In the genomic region with DNA sequence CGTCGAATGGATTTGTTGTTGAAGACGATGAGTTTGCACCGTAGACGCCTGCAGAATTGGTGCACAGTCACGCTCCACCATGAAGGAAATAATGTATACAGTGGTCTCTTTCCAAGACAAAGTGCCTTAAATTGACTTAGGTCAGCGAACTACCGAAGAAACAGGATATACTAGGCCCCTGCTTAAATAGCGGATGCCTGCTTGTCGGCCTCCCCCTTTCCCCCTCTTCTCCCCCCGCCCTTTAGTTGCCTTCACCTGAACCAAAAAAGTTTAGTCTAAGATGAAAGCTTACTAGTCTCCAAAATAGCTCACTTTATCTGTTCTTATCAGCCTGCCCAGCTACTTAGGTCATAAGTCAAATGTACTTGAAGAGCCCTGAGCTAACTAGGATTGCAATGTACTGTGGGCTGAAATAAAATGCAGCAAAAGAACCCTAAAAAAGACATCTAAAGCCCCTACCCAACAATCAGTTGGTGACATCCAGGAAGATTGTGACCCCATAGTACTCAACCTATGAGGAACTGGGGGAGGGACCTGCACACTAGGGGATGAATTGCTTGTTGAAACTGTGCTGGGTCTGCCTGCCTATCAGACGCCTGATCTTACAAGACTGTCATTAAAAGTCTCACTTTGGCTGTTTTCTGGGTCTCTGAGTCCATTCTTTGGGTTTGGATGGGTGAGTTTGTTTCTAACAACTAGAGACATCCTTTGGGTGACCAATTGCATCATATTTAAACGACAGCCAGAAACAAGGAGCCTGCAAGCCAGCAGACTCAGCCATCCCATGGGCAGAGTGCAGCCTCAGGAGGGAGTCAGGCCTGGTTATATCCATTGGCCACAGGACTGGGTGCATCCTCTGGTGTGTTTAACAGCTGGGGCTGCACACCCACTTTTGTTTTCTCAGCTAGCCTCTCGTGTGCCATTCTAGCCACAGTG, we compare ENCODE assay signal across 1 cellular context.
A peak's percentile ranks its signal among the peaks of the same experiment; 100 is the strongest.
TF ChIP-seq lines count a peak whose summit lies in the region.

No MANE protein-coding gene starts in this region.

TF ChIP-seq in K562, 482 proteins besides CTCF, POLR2A, EP300 and RAD21 (continues in another document):
- no peak for TF ChIP-seq E2F3 (CRISPR knock-in tag; IDR thresholded peaks at IDR 0.05)
- no peak for TF ChIP-seq BMI1 (IDR thresholded peaks at IDR 0.05; ENCODE audit: low read length)
- no peak for TF ChIP-seq ZNF695 (CRISPR knock-in tag; IDR thresholded peaks at IDR 0.05)
- no peak for TF ChIP-seq POLR3G (IDR thresholded peaks at IDR 0.05; ENCODE audit: extremely low read depth, insufficient read length, insufficient replicate concordance)
- TF ChIP-seq L3MBTL2 (IDR thresholded peaks at IDR 0.05) = no peak
- TF ChIP-seq, protein P1, sequence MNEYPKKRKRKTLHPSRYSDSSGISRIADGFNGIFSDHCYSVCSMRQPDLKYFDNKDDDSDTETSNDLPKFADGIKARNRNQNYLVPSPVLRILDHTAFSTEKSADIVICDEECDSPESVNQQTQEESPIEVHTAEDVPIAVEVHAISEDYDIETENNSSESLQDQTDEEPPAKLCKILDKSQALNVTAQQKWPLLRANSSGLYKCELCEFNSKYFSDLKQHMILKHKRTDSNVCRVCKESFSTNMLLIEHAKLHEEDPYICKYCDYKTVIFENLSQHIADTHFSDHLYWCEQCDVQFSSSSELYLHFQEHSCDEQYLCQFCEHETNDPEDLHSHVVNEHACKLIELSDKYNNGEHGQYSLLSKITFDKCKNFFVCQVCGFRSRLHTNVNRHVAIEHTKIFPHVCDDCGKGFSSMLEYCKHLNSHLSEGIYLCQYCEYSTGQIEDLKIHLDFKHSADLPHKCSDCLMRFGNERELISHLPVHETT (CRISPR knock-in tag; conservative IDR thresholded peaks at IDR 0.05 in 1 of 2, IDR thresholded peaks at IDR 0.05 in 1 of 2) = no peak
- no peak for TF ChIP-seq HDAC8 (tag; IDR thresholded peaks at IDR 0.05)
- TF ChIP-seq TCFL5 (CRISPR knock-in tag; conservative IDR thresholded peaks at IDR 0.05) = no peak
- TF ChIP-seq CHCHD3 (CRISPR knock-in tag; IDR thresholded peaks at IDR 0.05) = no peak
- TF ChIP-seq CEBPG (CRISPR knock-in tag; IDR thresholded peaks at IDR 0.05) = peak; percentile 41; the same call in 1 of the 2 replicates
- TF ChIP-seq CEBPG (tag; conservative IDR thresholded peaks at IDR 0.05 in 1 of 2, IDR thresholded peaks at IDR 0.05 in 1 of 2) = peak in 1 of 2 experiments; percentile 21; a peak in 1 of 4 replicates
- TF ChIP-seq ZNF175 (CRISPR knock-in tag; IDR thresholded peaks at IDR 0.05; ENCODE audit: low read depth) = no peak
- TF ChIP-seq ZSCAN29 (IDR thresholded peaks at IDR 0.05) = no peak
- no peak for TF ChIP-seq NFATC3 (IDR thresholded peaks at IDR 0.05)
- TF ChIP-seq ZNF41 (CRISPR knock-in tag; conservative IDR thresholded peaks at IDR 0.05) = no peak
- TF ChIP-seq, protein P2, sequence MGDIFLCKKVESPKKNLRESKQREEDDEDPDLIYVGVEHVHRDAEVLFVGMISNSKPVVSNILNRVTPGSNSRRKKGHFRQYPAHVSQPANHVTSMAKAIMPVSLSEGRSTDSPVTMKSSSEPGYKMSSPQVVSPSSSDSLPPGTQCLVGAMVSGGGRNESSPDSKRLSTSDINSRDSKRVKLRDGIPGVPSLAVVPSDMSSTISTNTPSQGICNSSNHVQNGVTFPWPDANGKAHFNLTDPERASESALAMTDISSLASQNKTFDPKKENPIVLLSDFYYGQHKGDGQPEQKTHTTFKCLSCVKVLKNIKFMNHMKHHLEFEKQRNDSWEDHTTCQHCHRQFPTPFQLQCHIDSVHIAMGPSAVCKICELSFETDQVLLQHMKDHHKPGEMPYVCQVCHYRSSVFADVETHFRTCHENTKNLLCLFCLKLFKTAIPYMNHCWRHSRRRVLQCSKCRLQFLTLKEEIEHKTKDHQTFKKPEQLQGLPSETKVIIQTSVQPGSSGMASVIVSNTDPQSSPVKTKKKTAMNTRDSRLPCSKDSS (IDR thresholded peaks at IDR 0.05; ENCODE audit: low read depth, partially characterized antibody) = no peak
- TF ChIP-seq, protein P3, sequence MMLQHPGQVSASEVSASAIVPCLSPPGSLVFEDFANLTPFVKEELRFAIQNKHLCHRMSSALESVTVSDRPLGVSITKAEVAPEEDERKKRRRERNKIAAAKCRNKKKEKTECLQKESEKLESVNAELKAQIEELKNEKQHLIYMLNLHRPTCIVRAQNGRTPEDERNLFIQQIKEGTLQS (IDR thresholded peaks at IDR 0.05) = peak; percentile 22; the same call in 1 of the 2 replicates
- TF ChIP-seq, protein P3 (CRISPR knock-in tag; conservative IDR thresholded peaks at IDR 0.05) = no peak
- 0 out of 2 replicates have a peak, but pooled peaks have one; percentile 57 for TF ChIP-seq ZKSCAN8 (CRISPR knock-in tag; IDR thresholded peaks at IDR 0.05)
- TF ChIP-seq, protein P4, sequence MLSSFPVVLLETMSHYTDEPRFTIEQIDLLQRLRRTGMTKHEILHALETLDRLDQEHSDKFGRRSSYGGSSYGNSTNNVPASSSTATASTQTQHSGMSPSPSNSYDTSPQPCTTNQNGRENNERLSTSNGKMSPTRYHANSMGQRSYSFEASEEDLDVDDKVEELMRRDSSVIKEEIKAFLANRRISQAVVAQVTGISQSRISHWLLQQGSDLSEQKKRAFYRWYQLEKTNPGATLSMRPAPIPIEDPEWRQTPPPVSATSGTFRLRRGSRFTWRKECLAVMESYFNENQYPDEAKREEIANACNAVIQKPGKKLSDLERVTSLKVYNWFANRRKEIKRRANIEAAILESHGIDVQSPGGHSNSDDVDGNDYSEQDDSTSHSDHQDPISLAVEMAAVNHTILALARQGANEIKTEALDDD (IDR thresholded peaks at IDR 0.05) = peak; percentile 90
- TF ChIP-seq U2AF1 (optimal IDR thresholded peaks at IDR 0.05; ENCODE audit: low read depth, low read length) = no peak
- no peak for TF ChIP-seq NR2C2 (CRISPR knock-in tag; IDR thresholded peaks at IDR 0.05)
- peak; percentile 40; the same call in 1 of the 2 replicates for TF ChIP-seq NR2C2 (tag; IDR thresholded peaks at IDR 0.05)
- no peak for TF ChIP-seq STAG1 (CRISPR knock-in tag; IDR thresholded peaks at IDR 0.05; ENCODE audit: borderline replicate concordance)
- TF ChIP-seq MXI1 (IDR thresholded peaks at IDR 0.05; ENCODE audit: low read depth, low read length) = no peak
- TF ChIP-seq NFXL1 (CRISPR knock-in tag; IDR thresholded peaks at IDR 0.05) = no peak
- no peak for TF ChIP-seq UBTF (IDR thresholded peaks at IDR 0.05; ENCODE audit: borderline replicate concordance in 1 of 2, low read depth in 2 of 2, low read length in 2 of 2)
- TF ChIP-seq RUNX1 (IDR thresholded peaks at IDR 0.05; ENCODE audit: low read depth) = no peak
- no peak for TF ChIP-seq ZNF274 (IDR thresholded peaks at IDR 0.05; ENCODE audit: borderline replicate concordance, low read depth, low read length)
- TF ChIP-seq CEBPB (tag; IDR thresholded peaks at IDR 0.05) = peak; percentile 22; the same call in 1 of the 2 replicates
- no peak for TF ChIP-seq CREB1 (IDR thresholded peaks at IDR 0.05)
- no peak for TF ChIP-seq CREB1 (CRISPR knock-in tag; IDR thresholded peaks at IDR 0.05)
- peak; percentile 11; the same call in 1 of the 2 replicates for TF ChIP-seq NCOR1 (IDR thresholded peaks at IDR 0.05)
- TF ChIP-seq KHSRP (IDR thresholded peaks at IDR 0.05) = no peak
- TF ChIP-seq ZNF134 (CRISPR knock-in tag; conservative IDR thresholded peaks at IDR 0.05) = no peak
- no peak for TF ChIP-seq NR3C1 (CRISPR knock-in tag; IDR thresholded peaks at IDR 0.05)
- peak; percentile 58 for TF ChIP-seq ARID1B (IDR thresholded peaks at IDR 0.05)
- TF ChIP-seq FOXM1 (IDR thresholded peaks at IDR 0.05; ENCODE audit: low read depth) = no peak
- TF ChIP-seq FOXM1 (CRISPR knock-in tag; IDR thresholded peaks at IDR 0.05; ENCODE audit: low read depth) = no peak
- no peak for TF ChIP-seq EP400 (IDR thresholded peaks at IDR 0.05)
- TF ChIP-seq MEF2D (tag; conservative IDR thresholded peaks at IDR 0.05; ENCODE audit: low read depth) = peak; percentile 64; the same call in 1 of the 2 replicates
- TF ChIP-seq ZNF197 (CRISPR knock-in tag; IDR thresholded peaks at IDR 0.05; ENCODE audit: low read depth) = no peak
- TF ChIP-seq ZNF347 (CRISPR knock-in tag; IDR thresholded peaks at IDR 0.05; ENCODE audit: low read depth) = no peak
- TF ChIP-seq ZNF217 (CRISPR knock-in tag; IDR thresholded peaks at IDR 0.05) = no peak
- peak; percentile 22; the same call in 1 of the 2 replicates for TF ChIP-seq DPF2 (IDR thresholded peaks at IDR 0.05)
- no peak for TF ChIP-seq NFYB (IDR thresholded peaks at IDR 0.05; ENCODE audit: extremely low read depth, insufficient read length)
- TF ChIP-seq, protein P5, sequence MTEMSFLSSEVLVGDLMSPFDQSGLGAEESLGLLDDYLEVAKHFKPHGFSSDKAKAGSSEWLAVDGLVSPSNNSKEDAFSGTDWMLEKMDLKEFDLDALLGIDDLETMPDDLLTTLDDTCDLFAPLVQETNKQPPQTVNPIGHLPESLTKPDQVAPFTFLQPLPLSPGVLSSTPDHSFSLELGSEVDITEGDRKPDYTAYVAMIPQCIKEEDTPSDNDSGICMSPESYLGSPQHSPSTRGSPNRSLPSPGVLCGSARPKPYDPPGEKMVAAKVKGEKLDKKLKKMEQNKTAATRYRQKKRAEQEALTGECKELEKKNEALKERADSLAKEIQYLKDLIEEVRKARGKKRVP (CRISPR knock-in tag; IDR thresholded peaks at IDR 0.05) = peak; percentile 54; the same call in 1 of the 2 replicates
- TF ChIP-seq TCF3 (CRISPR knock-in tag; IDR thresholded peaks at IDR 0.05) = peak; percentile 37; the same call in 1 of the 2 replicates
- TF ChIP-seq RBM39 (optimal IDR thresholded peaks at IDR 0.05; ENCODE audit: low read depth, low read length) = no peak
- no peak for TF ChIP-seq ZNF699 (CRISPR knock-in tag; IDR thresholded peaks at IDR 0.05; ENCODE audit: insufficient replicate concordance)
- TF ChIP-seq, protein P6, sequence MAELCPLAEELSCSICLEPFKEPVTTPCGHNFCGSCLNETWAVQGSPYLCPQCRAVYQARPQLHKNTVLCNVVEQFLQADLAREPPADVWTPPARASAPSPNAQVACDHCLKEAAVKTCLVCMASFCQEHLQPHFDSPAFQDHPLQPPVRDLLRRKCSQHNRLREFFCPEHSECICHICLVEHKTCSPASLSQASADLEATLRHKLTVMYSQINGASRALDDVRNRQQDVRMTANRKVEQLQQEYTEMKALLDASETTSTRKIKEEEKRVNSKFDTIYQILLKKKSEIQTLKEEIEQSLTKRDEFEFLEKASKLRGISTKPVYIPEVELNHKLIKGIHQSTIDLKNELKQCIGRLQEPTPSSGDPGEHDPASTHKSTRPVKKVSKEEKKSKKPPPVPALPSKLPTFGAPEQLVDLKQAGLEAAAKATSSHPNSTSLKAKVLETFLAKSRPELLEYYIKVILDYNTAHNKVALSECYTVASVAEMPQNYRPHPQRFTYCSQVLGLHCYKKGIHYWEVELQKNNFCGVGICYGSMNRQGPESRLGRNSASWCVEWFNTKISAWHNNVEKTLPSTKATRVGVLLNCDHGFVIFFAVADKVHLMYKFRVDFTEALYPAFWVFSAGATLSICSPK (IDR thresholded peaks at IDR 0.05; ENCODE audit: borderline replicate concordance) = no peak
- no peak for TF ChIP-seq GTF3C2 (IDR thresholded peaks at IDR 0.05; ENCODE audit: borderline replicate concordance, extremely low read depth, insufficient read length)
- TF ChIP-seq MCM2 (IDR thresholded peaks at IDR 0.05; ENCODE audit: low read depth) = no peak
- no peak for TF ChIP-seq ZNF232 (CRISPR knock-in tag; IDR thresholded peaks at IDR 0.05)
- no peak for TF ChIP-seq RBM25 (IDR thresholded peaks at IDR 0.05; ENCODE audit: low read depth, low read length, severe bottlenecking)
- TF ChIP-seq FOXK1 (CRISPR knock-in tag; IDR thresholded peaks at IDR 0.05; ENCODE audit: borderline replicate concordance) = no peak
- TF ChIP-seq ZNF23 (CRISPR knock-in tag; IDR thresholded peaks at IDR 0.05) = no peak
- no peak for TF ChIP-seq PREB (CRISPR knock-in tag; IDR thresholded peaks at IDR 0.05)
